Comparison of ENCODE assay signal across 20 cellular contexts in genomic region chr6:5042436-5042835, GRCh38. TPM values are rescaled to one million over a fixed set of nuclear protein-coding genes. Genes with fewer than 3 reads are reported as not detected.
DNase-seq lines count a peak whose midpoint lies in the region; ATAC-seq, FAIRE-seq and TF ChIP-seq lines count a peak whose summit lies in the region.
"Had no signal": no experiment of that assay in that cellular context is flagged by ENCODE, and none has a peak within 500 bp of the region (broad histone marks: within the 10 kb centered on the region; RNA-seq: fewer than 3 reads in every experiment).

No MANE protein-coding gene starts in this region.

- WGBS in HepG2 (ENCODE audit: low lambda C conversion rate), result 49% methylated on average over 3 of the region's 3 CpGs
- WGBS in right lobe of liver (ENCODE audit: insufficient coverage, low coverage, low lambda C conversion rate, missing lambda C conversion rate), result 93% methylated on average over 3 of the region's 3 CpGs
- WGBS in H1 (ENCODE audit: extremely low coverage in 1 of 2, insufficient coverage in 1 of 2, insufficient read length in 1 of 2, insufficient replicate concordance in 2 of 2, low coverage in 1 of 2, low lambda C conversion rate in 2 of 2, missing lambda C conversion rate in 1 of 2), 2 experiments, result 89% methylated on average over 3 of the region's 3 CpGs; no CpG with 5 or more reads in 1 of the 2 experiments

- no peak overlapping the region for H2BK15ac ChIP-seq in H1 (ENCODE audit: low read length)

- no peak overlapping the region for H3K23ac ChIP-seq in H1 (ENCODE audit: insufficient read length)

- H3K4me3 ChIP-seq in HepG2 (replicated peaks in 1 of 3; ENCODE audit: insufficient read depth in 1 of 3, low read depth in 2 of 3, low read length in 3 of 3) (no peak overlapping the region), right lobe of liver (no peak overlapping the region), H1 (ENCODE audit: extremely low read depth in 1 of 4, insufficient read depth in 2 of 4, low read depth in 3 of 4, low read length in 4 of 4) (no peak overlapping the region)
- H3K4me3 ChIP-seq: A549; BLaER1 treated with 17β-estradiol and CSF1 and Interleukin-3, amounts not matched to agents 10 nM and 100 nM had no signal

- H3K18ac ChIP-seq in H1 (ENCODE audit: extremely low read depth, low read length), result no peak overlapping the region

- no peaks in the 10 kb centered on the region for H3K4me1 ChIP-seq in HepG2 (ENCODE audit: insufficient read depth, low read length)
- no peaks in the 10 kb centered on the region for H3K4me1 ChIP-seq in right lobe of liver
- no peaks in the 10 kb centered on the region for H3K4me1 ChIP-seq in H1 (replicated peaks in 1 of 4; ENCODE audit: control insufficient read depth in 3 of 4, insufficient read depth in 4 of 4, low read length in 3 of 4)
- H3K4me1 ChIP-seq: A549; BLaER1 treated with 17β-estradiol and CSF1 and Interleukin-3, amounts not matched to agents 10 nM and 100 nM; Caco-2 had no signal

- H3K4ac ChIP-seq in H1 (replicated peaks; ENCODE audit: insufficient read length, low read depth, low read length), result no peak overlapping the region

- no peaks in the 10 kb centered on the region for H3K79me1 ChIP-seq in H1 (ENCODE audit: low read depth, low read length)

- TF ChIP-seq POLR2A in HepG2 (IDR thresholded peaks at IDR 0.05; ENCODE audit: insufficient read depth in 1 of 2, low read depth in 2 of 2, low read length in 2 of 2) (no peak), right lobe of liver (IDR thresholded peaks at IDR 0.05) (no peak), H1 (IDR thresholded peaks at IDR 0.05; ENCODE audit: control extremely low read depth in 1 of 2, low read depth in 2 of 2, low read length in 2 of 2) (no peak)

- no peak overlapping the region for H4K8ac ChIP-seq in H1 (ENCODE audit: extremely low read depth, insufficient read depth, low read length)

- BruUV-seq in HepG2 (replicated peaks; lab: Mats Ljungman, UMichigan), result no TSS peak

- H4K20me1 ChIP-seq in HepG2 (ENCODE audit: insufficient read depth, low read length) (no peaks in the 10 kb centered on the region), H1 (replicated peaks in 1 of 2; ENCODE audit: control insufficient read depth in 1 of 2, insufficient read depth in 2 of 2, low read length in 2 of 2) (no peaks in the 10 kb centered on the region)
- H4K20me1 ChIP-seq: BLaER1 treated with 17β-estradiol and CSF1 and Interleukin-3, amounts not matched to agents 10 nM and 100 nM had no signal

- TF ChIP-seq CTCF in HepG2 (CRISPR knock-in tag; IDR thresholded peaks at IDR 0.05), result no peak
- no peak for TF ChIP-seq CTCF in right lobe of liver (IDR thresholded peaks at IDR 0.05)
- TF ChIP-seq CTCF in H1 (IDR thresholded peaks at IDR 0.05; ENCODE audit: control extremely low read depth in 1 of 3, insufficient read depth in 1 of 3, low read depth in 1 of 3, low read length in 3 of 3), result no peak

- H3K27me3 ChIP-seq in HepG2 (ENCODE audit: control insufficient read depth in 1 of 2, insufficient read depth in 2 of 2, low read length in 2 of 2) (no peaks in the 10 kb centered on the region), right lobe of liver (no peaks in the 10 kb centered on the region), H1 (replicated peaks in 1 of 4; ENCODE audit: control insufficient read depth in 3 of 4, extremely low read depth in 1 of 4, insufficient read depth in 3 of 4, low read length in 3 of 4) (no peaks in the 10 kb centered on the region)
- H3K27me3 ChIP-seq: BLaER1 treated with 17β-estradiol and CSF1 and Interleukin-3, amounts not matched to agents 10 nM and 100 nM had no signal

- POLR2A ChIA-PET in HepG2 (lab: Yijun Ruan, JAX) (no interaction called here), H1 (lab: Charles Lee; ENCODE audit: partially characterized antibody) (no interaction called here)

- no peak for TF ChIP-seq EP300 in HepG2 (IDR thresholded peaks at IDR 0.05; ENCODE audit: low read depth in 2 of 2, low read length in 2 of 2)
- TF ChIP-seq EP300 in HepG2 (CRISPR knock-in tag; IDR thresholded peaks at IDR 0.05; ENCODE audit: borderline replicate concordance), result no peak
- TF ChIP-seq EP300 in H1 (IDR thresholded peaks at IDR 0.05; ENCODE audit: borderline replicate concordance in 1 of 2, low read depth in 2 of 2, low read length in 2 of 2), result no peak

- intact Hi-C loops in HepG2 (cut with micrococcal nuclease; ENCODE audit: unreplicated experiment), result no loop called here
- intact Hi-C loops in right lobe of liver (cut with DNase I), result no loop called here

- TF ChIP-seq RAD21 in HepG2 (CRISPR knock-in tag; IDR thresholded peaks at IDR 0.05) (no peak), H1 (IDR thresholded peaks at IDR 0.05 in 1 of 2, conservative IDR thresholded peaks at IDR 0.05 in 1 of 2; ENCODE audit: low read depth in 2 of 2, low read length in 2 of 2) (no peak)

- H4K91ac ChIP-seq in H1 (replicated peaks; ENCODE audit: insufficient read length, low read length), result no peak overlapping the region

- no peak for DNase-seq in HepG2 (ENCODE audit: low spot score)
- DNase-seq in right lobe of liver, result no peak
- no peak for DNase-seq in H1 (ENCODE audit: low read depth in 1 of 2, low spot score in 2 of 2)
- DNase-seq in frontal cortex (ENCODE audit: low spot score in 2 of 2), result no peak
- DNase-seq: AML-193; Caco-2; Calu3; CD4-positive, alpha-beta T cell; CD8-positive, alpha-beta T cell; DMS79 treated with DMSO at 0.1 percent for 48 hours; GF-D8 had no signal

- no peak overlapping the region for H3K56ac ChIP-seq in H1 (replicated peaks; ENCODE audit: insufficient read length, low read depth, low read length)

- no peaks in the 10 kb centered on the region for H3K23me2 ChIP-seq in H1 (ENCODE audit: low read depth, low read length)

- H3K4me2 ChIP-seq in HepG2 (ENCODE audit: low read depth, low read length), result no peak overlapping the region
- no peak overlapping the region for H3K4me2 ChIP-seq in H1 (ENCODE audit: insufficient read depth in 1 of 2, low read depth in 2 of 2, low read length in 2 of 2)
- H3K4me2 ChIP-seq: A549; BLaER1 treated with 17β-estradiol and CSF1 and Interleukin-3, amounts not matched to agents 10 nM and 100 nM had no signal

- no peaks in the 10 kb centered on the region for H3K9me3 ChIP-seq in HepG2 (ENCODE audit: low read length)
- H3K9me3 ChIP-seq in right lobe of liver, result no peaks in the 10 kb centered on the region
- peaks cover 0 to 7% of the 10 kb centered on the region in 2 experiments; a peak in 1 of 4 replicates for H3K9me3 ChIP-seq in H1 (ENCODE audit: insufficient read depth in 2 of 2, low read depth in 1 of 2, low read length in 1 of 2)
- H3K9me3 ChIP-seq: A549, Caco-2 had no signal

- H2BK20ac ChIP-seq in H1 (ENCODE audit: low read length), result no peak overlapping the region

- H3K27ac ChIP-seq in HepG2 (ENCODE audit: extremely low read length, insufficient read depth, low read length) (no peak overlapping the region), right lobe of liver (no peak overlapping the region), H1 (ENCODE audit: low read depth, low read length) (no peak overlapping the region)
- H3K27ac ChIP-seq: 22Rv1; A549; BLaER1 treated with 17β-estradiol and CSF1 and Interleukin-3, amounts not matched to agents 10 nM and 100 nM; C4-2B had no signal

- FAIRE-seq in HepG2 (lab: Jason Lieb, UNC) (no peak), H1 (lab: Jason Lieb, UNC) (peak; percentile 19), frontal cortex (lab: Jason Lieb, UNC) (no peak)
- FAIRE-seq: A549, D721Med, G401.6, GM12891, GM19239 had no signal

- H2AK5ac ChIP-seq in H1 (ENCODE audit: low read depth, low read length), result no peak overlapping the region

- H2BK120ac ChIP-seq in H1 (replicated peaks; ENCODE audit: low read depth, low read length), result no peak overlapping the region

- H3K36me3 ChIP-seq in HepG2 (replicated peaks in 1 of 2; ENCODE audit: control insufficient read depth in 1 of 2, insufficient read depth in 2 of 2, low read length in 2 of 2) (no peaks in the 10 kb centered on the region), right lobe of liver (no peaks in the 10 kb centered on the region), H1 (ENCODE audit: control insufficient read depth in 2 of 4, insufficient read depth in 4 of 4, low read length in 3 of 4) (no peaks in the 10 kb centered on the region)

- H2AFZ ChIP-seq in HepG2 (ENCODE audit: low read length), result no peak overlapping the region
- H2AFZ ChIP-seq in H1 (ENCODE audit: low read length), result no peak overlapping the region

- H3K79me2 ChIP-seq in HepG2 (ENCODE audit: insufficient read depth, low read length) (no peaks in the 10 kb centered on the region), H1 (ENCODE audit: control insufficient read depth in 1 of 2, insufficient read depth in 2 of 2, low read length in 2 of 2) (no peaks in the 10 kb centered on the region)

- no peak overlapping the region for H2BK12ac ChIP-seq in H1 (ENCODE audit: low read depth, low read length)

- H4K5ac ChIP-seq in H1 (ENCODE audit: insufficient read length, low read depth, low read length), result no peak overlapping the region

- in situ Hi-C loops in HepG2 (cut with HindIII; ENCODE audit: extremely low pct_ligation_motif_present, low pct_unique_long_range_greater_than_20kb), result no loop called here

- CTCF ChIA-PET in HepG2 (lab: Yijun Ruan, JAX; ENCODE audit: low intra/inter-chr PET ratio, low total read pairs), result no interaction called here
- CTCF ChIA-PET in H1 (lab: Charles Lee; ENCODE audit: partially characterized antibody), result no interaction called here

- no peak overlapping the region for H3K14ac ChIP-seq in H1 (ENCODE audit: insufficient read length)

- H3K9ac ChIP-seq in HepG2 (ENCODE audit: insufficient read depth, low read depth, low read length), result no peak overlapping the region
- no peak overlapping the region for H3K9ac ChIP-seq in H1 (replicated peaks in 1 of 4; ENCODE audit: extremely low read depth in 1 of 4, low read depth in 3 of 4, low read length in 3 of 4)
- H3K9ac ChIP-seq: BLaER1 treated with 17β-estradiol and CSF1 and Interleukin-3, amounts not matched to agents 10 nM and 100 nM had no signal

- no peak for ATAC-seq in HepG2
- ATAC-seq in right lobe of liver, result no peak
- no peak for ATAC-seq in GM21723 (IDR thresholded peaks at IDR 0.05; ENCODE audit: unreplicated experiment)
- ATAC-seq: A549; CD8-positive, alpha-beta T cell had no signal

- no peak overlapping the region for H2BK5ac ChIP-seq in H1 (ENCODE audit: low read depth, low read length)

RNA-seq across cellular contexts. Expression of gene RPP40, which starts 38.6 kb away (rescaled TPM):
- total RNA-seq in HepG2 (2016; rRNA removed; fragmentation: Illumina TruSeq; extraction: Trizol) (41.2 and 64.0 TPM in 2 replicates), right lobe of liver (10 to 100 TPM in 1 of 6 experiments, 1 to 10 TPM in 5; 2.8 to 15.5 (median 5.5) TPM), frontal cortex (17.1 TPM)
- 6.2 and 9.4 TPM in 2 replicates for total RNA-seq in HepG2 (2016; cell fraction: cytosol; rRNA removed; fragmentation: Illumina TruSeq; extraction: Trizol; ENCODE audit: low read depth)
- total RNA-seq in HepG2 (2016; cell fraction: insoluble cytoplasmic fraction; rRNA removed; fragmentation: Illumina TruSeq; extraction: Trizol), result 44.8 and 65.5 TPM in 2 replicates
- 13.3 and 13.7 TPM in 2 replicates for total RNA-seq in HepG2 (2016; cell fraction: membrane; rRNA removed; fragmentation: Illumina TruSeq; extraction: Trizol)
- total RNA-seq in HepG2 (2016; cell fraction: nucleus; rRNA removed; fragmentation: Illumina TruSeq; extraction: Trizol), result 22.1 and 24.0 TPM in 2 replicates
- polyA plus RNA-seq in HepG2 (2011; rRNA removed) (18.0 and 19.4 TPM in 2 replicates), H1 (2011; rRNA removed) (5.1 and 7.0 TPM in 2 replicates)
- polyA plus RNA-seq in HepG2 (2011; cell fraction: cytosol; rRNA removed), result 7.7 and 14.3 TPM in 2 replicates
- polyA plus RNA-seq in HepG2 (2011; cell fraction: nucleus; rRNA removed), result 6.5 and 6.6 TPM in 2 replicates
- 26.7 and 29.8 TPM in 2 replicates for polyA plus RNA-seq in HepG2 (2012)
- polyA plus RNA-seq in HepG2 (2016; cell fraction: cytosol; fragmentation: Illumina TruSeq; extraction: Trizol; ENCODE audit: low read depth), result 15.4 and 17.1 TPM in 2 replicates
- 66.0 and 77.9 TPM in 2 replicates for polyA plus RNA-seq in HepG2 (2016; cell fraction: insoluble cytoplasmic fraction; fragmentation: Illumina TruSeq; extraction: Trizol; ENCODE audit: low read depth)
- 17.5 and 18.0 TPM in 2 replicates for polyA plus RNA-seq in HepG2 (2016; cell fraction: membrane; fragmentation: Illumina TruSeq; extraction: Trizol; ENCODE audit: low read depth)
- 29.6 and 31.9 TPM in 2 replicates for polyA plus RNA-seq in HepG2 (2016; cell fraction: nucleus; fragmentation: Illumina TruSeq; extraction: Trizol; ENCODE audit: insufficient read depth, low read depth)
- 9.4 and 13.4 TPM in 2 replicates for polyA minus RNA-seq in HepG2 (2011; rRNA and poly(A)+ RNA removed; ENCODE audit: low replicate concordance)
- polyA minus RNA-seq in HepG2 (2011; cell fraction: cytosol; rRNA and poly(A)+ RNA removed), result 6.6 and 7.6 TPM in 2 replicates
- polyA minus RNA-seq in HepG2 (2011; cell fraction: nucleus; rRNA and poly(A)+ RNA removed), result 24.3 and 26.1 TPM in 2 replicates
- total RNA-seq in H1 (2021; fragmentation: NEBNext Ultra II Directional; extraction: Animal tissue kit (Norgen Biotek cat#: 25700)), result 15.7 and 17.1 TPM in 2 replicates
- polyA plus RNA-seq in H1 (2011; cell fraction: cytosol; rRNA removed), result 8.8 TPM
- 3.6 TPM for polyA plus RNA-seq in H1 (2011; cell fraction: nucleus; rRNA removed)
- polyA plus RNA-seq in H1 (2012, experiment 1 of 2), result 10.1 to 15.2 TPM (median 10.3 TPM) in 4 replicates
- 7.5 TPM for polyA plus RNA-seq in H1 (2012, experiment 2 of 2)
- 10.9 TPM for polyA plus RNA-seq in H1 (2013, experiment 1 of 2)
- 12.1 TPM for polyA plus RNA-seq in H1 (2013, experiment 2 of 2)
- 3.3 and 4.9 TPM in 2 replicates for polyA minus RNA-seq in H1 (2011; rRNA and poly(A)+ RNA removed)
- 4.3 TPM for polyA minus RNA-seq in H1 (2011; cell fraction: cytosol; rRNA and poly(A)+ RNA removed)
- 4.4 TPM for polyA minus RNA-seq in H1 (2011; cell fraction: nucleus; rRNA and poly(A)+ RNA removed)

RNA-seq across cellular contexts. Expression of gene PPP1R3G, which starts 42.7 kb away (rescaled TPM):
- 0.56 and 1.2 TPM in 2 replicates for total RNA-seq in HepG2 (2016; rRNA removed; fragmentation: Illumina TruSeq; extraction: Trizol)
- total RNA-seq in HepG2 (2016; cell fraction: cytosol; rRNA removed; fragmentation: Illumina TruSeq; extraction: Trizol; ENCODE audit: low read depth), result 0.18 and 0.20 TPM in 2 replicates
- total RNA-seq in HepG2 (2016; cell fraction: insoluble cytoplasmic fraction; rRNA removed; fragmentation: Illumina TruSeq; extraction: Trizol), result 0.61 and 1.0 TPM in 2 replicates
- 0.52 and 0.74 TPM in 2 replicates for total RNA-seq in HepG2 (2016; cell fraction: membrane; rRNA removed; fragmentation: Illumina TruSeq; extraction: Trizol)
- total RNA-seq in HepG2 (2016; cell fraction: nucleus; rRNA removed; fragmentation: Illumina TruSeq; extraction: Trizol), result 0.88 and 1.0 TPM in 2 replicates
- 1.3 and 1.8 TPM in 2 replicates for polyA plus RNA-seq in HepG2 (2011; rRNA removed)
- polyA plus RNA-seq in HepG2 (2011; cell fraction: cytosol; rRNA removed), result 1.5 and 1.9 TPM in 2 replicates
- 3.4 and 3.6 TPM in 2 replicates for polyA plus RNA-seq in HepG2 (2011; cell fraction: nucleus; rRNA removed)
- 2.0 and 2.2 TPM in 2 replicates for polyA plus RNA-seq in HepG2 (2012)
- 0.11 TPM in 2 replicates for polyA plus RNA-seq in HepG2 (2016; cell fraction: cytosol; fragmentation: Illumina TruSeq; extraction: Trizol; ENCODE audit: low read depth)
- 0.44 and 0.60 TPM in 2 replicates for polyA plus RNA-seq in HepG2 (2016; cell fraction: insoluble cytoplasmic fraction; fragmentation: Illumina TruSeq; extraction: Trizol; ENCODE audit: low read depth)
- 0.29 and 0.52 TPM in 2 replicates for polyA plus RNA-seq in HepG2 (2016; cell fraction: membrane; fragmentation: Illumina TruSeq; extraction: Trizol; ENCODE audit: low read depth)
- 0.61 and 0.77 TPM in 2 replicates for polyA plus RNA-seq in HepG2 (2016; cell fraction: nucleus; fragmentation: Illumina TruSeq; extraction: Trizol; ENCODE audit: insufficient read depth, low read depth)
- 0.14 and 3.0 TPM in 2 replicates for polyA minus RNA-seq in HepG2 (2011; rRNA and poly(A)+ RNA removed; ENCODE audit: low replicate concordance)
- polyA minus RNA-seq in HepG2 (2011; cell fraction: cytosol; rRNA and poly(A)+ RNA removed), result 2.1 and 2.3 TPM in 2 replicates
- polyA minus RNA-seq in HepG2 (2011; cell fraction: nucleus; rRNA and poly(A)+ RNA removed), result 4.5 and 4.8 TPM in 2 replicates
- total RNA-seq in right lobe of liver, result under 1 TPM; 0.35 to 0.98 (median 0.52) TPM
- 0.09 TPM in 1 of 2 replicates, not detected in the other for total RNA-seq in H1 (2021; fragmentation: NEBNext Ultra II Directional; extraction: Animal tissue kit (Norgen Biotek cat#: 25700))
- 0.03 and 0.06 TPM in 2 replicates for polyA plus RNA-seq in H1 (2011; rRNA removed)
- 0.06 TPM for polyA plus RNA-seq in H1 (2011; cell fraction: cytosol; rRNA removed)
- polyA plus RNA-seq in H1 (2011; cell fraction: nucleus; rRNA removed), result 0.06 TPM
- polyA plus RNA-seq in H1 (2012, experiment 1 of 2), result 0.09 to 0.19 TPM (median 0.12 TPM) in 4 replicates
- polyA plus RNA-seq in H1 (2012, experiment 2 of 2), result 0.04 TPM
- polyA plus RNA-seq in H1 (2013, experiment 1 of 2), result 0.04 TPM
- 0.06 TPM for polyA plus RNA-seq in H1 (2013, experiment 2 of 2)
- polyA minus RNA-seq in H1 (2011; rRNA and poly(A)+ RNA removed), result 0.07 TPM in 1 of 2 replicates, not detected in the other
- not detected for polyA minus RNA-seq in H1 (2011; cell fraction: cytosol; rRNA and poly(A)+ RNA removed)
- polyA minus RNA-seq in H1 (2011; cell fraction: nucleus; rRNA and poly(A)+ RNA removed), result not detected
- 1.6 TPM for total RNA-seq in frontal cortex
- total RNA-seq: CD4-positive, alpha-beta T cell; CD8-positive, alpha-beta T cell had no signal
